In the genomic region with DNA sequence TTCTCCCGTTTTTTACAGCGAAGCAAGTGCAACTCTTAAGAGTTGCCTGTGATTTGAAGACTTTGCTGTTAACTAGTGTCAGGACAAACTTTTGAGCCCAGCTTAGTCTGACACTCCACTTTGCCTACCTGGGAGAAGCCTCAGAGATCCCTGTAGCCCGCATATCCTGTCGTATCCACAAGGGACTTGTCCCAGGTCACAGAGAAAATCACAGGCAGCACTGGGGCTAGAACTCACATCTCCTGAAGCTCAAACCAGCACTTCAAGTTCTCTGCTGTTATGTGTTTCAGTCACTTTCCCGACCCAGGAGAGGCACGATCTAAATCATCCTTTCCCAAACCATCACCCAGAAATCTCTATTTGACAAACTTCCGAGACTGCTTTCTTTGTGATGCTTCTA, we compare ENCODE assay signal across 14 cellular contexts.
DNase-seq lines count a peak whose midpoint lies in the region; ATAC-seq and TF ChIP-seq lines count a peak whose summit lies in the region.
"Had no signal": no experiment of that assay in that cellular context is flagged by ENCODE, and none has a peak within 500 bp of the region (broad histone marks: within the 10 kb centered on the region; RNA-seq: fewer than 3 reads in every experiment).

No MANE protein-coding gene starts in this region.

- TF ChIP-seq POLR2A in stomach (IDR thresholded peaks at IDR 0.05): no peak

- ATAC-seq in GM21529 (IDR thresholded peaks at IDR 0.05; ENCODE audit: unreplicated experiment): no peak
- ATAC-seq: natural killer cell treated with Interleukin-12 subunit alpha and Interleukin-12 subunit beta and Interleukin-15 and Interleukin-18, amount 100 ng/mL, for 72 hours had no signal

- DNase-seq in NCI-H345 (lab: John Stamatoyannopoulos, UW) (peak; percentile 31), NCI-H345 treated with DMSO at 0.1 percent for 48 hours (lab: John Stamatoyannopoulos, UW; ENCODE audit: unreplicated experiment) (no peak), SJCRH30 (peak in 1 of 2 experiments; percentile 4), iPS-NIHi7 (ENCODE audit: extremely low spot score) (peak; percentile 19), stomach (no peak), D341Med (ENCODE audit: low spot score) (no peak), DMS153 treated with DMSO at 0.1 percent for 48 hours (lab: John Stamatoyannopoulos, UW; ENCODE audit: unreplicated experiment) (no peak)
- DNase-seq: activated CD4-positive, CD25-positive, alpha-beta regulatory T cell treated with anti-CD3 and anti-CD28 coated beads, Interleukin-2, amount 50 U/mL, for 72 hours; adrenal gland; cerebellar nuclear complex; GDM1; Right ventricle myocardium superior had no signal

- H3K4me1 ChIP-seq in SJCRH30 (peaks cover 45% of the 10 kb centered on the region), stomach (peaks cover 9 to 28% (median 24%) of the 10 kb centered on the region in 4 donors)
- H3K4me1 ChIP-seq: adrenal gland had no signal

- H3K27ac ChIP-seq in SJCRH30 (peak overlapping the region; percentile 89), stomach (peak overlapping the region in 4 of 5 donors; percentile 4 to 90 (median 82))
- H3K27ac ChIP-seq: adrenal gland had no signal

- H3K4me3 ChIP-seq in SJCRH30: no peak overlapping the region
- H3K4me3 ChIP-seq in stomach: no peak overlapping the region
- H3K4me3 ChIP-seq: adrenal gland had no signal

- TF ChIP-seq CTCF in stomach (IDR thresholded peaks at IDR 0.05): no peak

- intact Hi-C loops in stomach (cut with DNase I; ENCODE audit: low total_unique reads): loop anchor here (10.0 kb wide), 1 partner anchor 786 kb away; the partner anchor contains the start of gene KLF4

- H3K36me3 ChIP-seq in SJCRH30: no peaks in the 10 kb centered on the region
- no peaks in the 10 kb centered on the region for H3K36me3 ChIP-seq in stomach
- H3K36me3 ChIP-seq: adrenal gland had no signal

- no peak for TF ChIP-seq EP300 in stomach (IDR thresholded peaks at IDR 0.05)

- H3K9me3 ChIP-seq in SJCRH30 (replicated peaks) (no peaks in the 10 kb centered on the region), stomach (no peaks in the 10 kb centered on the region)
- H3K9me3 ChIP-seq: adrenal gland had no signal

- H3K27me3 ChIP-seq in SJCRH30 (no peaks in the 10 kb centered on the region), stomach (no peaks in the 10 kb centered on the region)
- H3K27me3 ChIP-seq: adrenal gland had no signal

- 75 to 81% (median 80%) methylated on average over 7 of the region's 7 CpGs for WGBS in stomach, 5 donors

Comparison
In these comparisons a context has a peak if more than half of its experiments do, and no peak if none do; other contexts are left out.
1. DNase-seq: peak in NCI-H345 (single experiment) and iPS-NIHi7 (single experiment); none in NCI-H345 treated with DMSO at 0.1 percent for 48 hours (single experiment), stomach (single experiment), D341Med (single experiment) and DMS153 treated with DMSO at 0.1 percent for 48 hours (single experiment).